Comparison of ENCODE assay signal across 9 cellular contexts in genomic region chr3:129934234-129935123, GRCh38. TPM values are rescaled to one million over a fixed set of nuclear protein-coding genes. Genes with fewer than 3 reads are reported as not detected.
DNase-seq lines count a peak whose midpoint lies in the region; ATAC-seq and TF ChIP-seq lines count a peak whose summit lies in the region.
"Had no signal": no experiment of that assay in that cellular context is flagged by ENCODE, and none has a peak within 500 bp of the region (broad histone marks: within the 10 kb centered on the region; RNA-seq: fewer than 3 reads in every experiment).

No MANE protein-coding gene starts in this region.

- H3K27ac ChIP-seq in foreskin keratinocyte = no peak overlapping the region

- peaks cover 5% of the 10 kb centered on the region for H3K4me1 Mint-ChIP-seq in activated naive CD8-positive, alpha-beta T cell treated with anti-CD3 and anti-CD28 coated beads, Interleukin-2, amount 10 ng/mL, durations not matched to agents 7 days and 5 days
- peaks cover 2% of the 10 kb centered on the region for H3K4me1 Mint-ChIP-seq in activated naive CD8-positive, alpha-beta T cell treated with anti-CD3 and anti-CD28 coated beads for 36 hours
- peaks cover 2% of the 10 kb centered on the region for H3K4me1 Mint-ChIP-seq in activated CD8-positive, alpha-beta T cell treated with anti-CD3 and anti-CD28 coated beads for 36 hours (ENCODE audit: low read depth)

- TF ChIP-seq CTCF in activated CD8-positive, alpha-beta T cell treated with anti-CD3 and anti-CD28 coated beads for 36 hours (IDR thresholded peaks at IDR 0.05) = peak; percentile 94
- TF ChIP-seq CTCF in foreskin keratinocyte (conservative IDR thresholded peaks at IDR 0.05) = peak; percentile 84

- POLR2A ChIA-PET in activated naive CD8-positive, alpha-beta T cell treated with anti-CD3 and anti-CD28 coated beads, Interleukin-2, amount 10 ng/mL, durations not matched to agents 7 days and 5 days (lab: Charles Lee) = interaction anchor here (1.5 kb wide), 1 partner anchor 307 kb away, joined by 3 read pairs; no protein-coding TSS in a partner anchor
- POLR2A ChIA-PET in activated CD8-positive, alpha-beta T cell treated with anti-CD3 and anti-CD28 coated beads for 36 hours (lab: Charles Lee) = no interaction called here

- peaks cover 6% of the 10 kb centered on the region for H3K9me3 Mint-ChIP-seq in activated naive CD8-positive, alpha-beta T cell treated with anti-CD3 and anti-CD28 coated beads, Interleukin-2, amount 10 ng/mL, durations not matched to agents 7 days and 5 days
- H3K9me3 Mint-ChIP-seq in activated naive CD8-positive, alpha-beta T cell treated with anti-CD3 and anti-CD28 coated beads for 36 hours = peaks cover 7% of the 10 kb centered on the region
- peaks cover 3% of the 10 kb centered on the region for H3K9me3 Mint-ChIP-seq in activated CD8-positive, alpha-beta T cell treated with anti-CD3 and anti-CD28 coated beads for 36 hours

- H3K36me3 Mint-ChIP-seq in activated naive CD8-positive, alpha-beta T cell treated with anti-CD3 and anti-CD28 coated beads, Interleukin-2, amount 10 ng/mL, durations not matched to agents 7 days and 5 days = no peaks in the 10 kb centered on the region
- peaks cover 3% of the 10 kb centered on the region for H3K36me3 Mint-ChIP-seq in activated naive CD8-positive, alpha-beta T cell treated with anti-CD3 and anti-CD28 coated beads for 36 hours
- H3K36me3 Mint-ChIP-seq in activated CD8-positive, alpha-beta T cell treated with anti-CD3 and anti-CD28 coated beads for 36 hours (ENCODE audit: low read depth) = no peaks in the 10 kb centered on the region

- H3K4me3 Mint-ChIP-seq in activated naive CD8-positive, alpha-beta T cell treated with anti-CD3 and anti-CD28 coated beads, Interleukin-2, amount 10 ng/mL, durations not matched to agents 7 days and 5 days = peak overlapping the region; percentile 8
- no peak overlapping the region for H3K4me3 Mint-ChIP-seq in activated naive CD8-positive, alpha-beta T cell treated with anti-CD3 and anti-CD28 coated beads for 36 hours
- H3K4me3 Mint-ChIP-seq in activated CD8-positive, alpha-beta T cell treated with anti-CD3 and anti-CD28 coated beads for 36 hours = no peak overlapping the region

- H3K4me1 ChIP-seq in foreskin keratinocyte = no peaks in the 10 kb centered on the region

- no peak for ATAC-seq in activated naive CD8-positive, alpha-beta T cell treated with anti-CD3 and anti-CD28 coated beads, Interleukin-2, amount 10 ng/mL, durations not matched to agents 7 days and 5 days (ENCODE audit: low read depth)
- ATAC-seq in activated CD8-positive, alpha-beta T cell treated with anti-CD3 and anti-CD28 coated beads for 36 hours = peak; percentile 61
- ATAC-seq in foreskin keratinocyte (peak; percentile 41), HG03378 (IDR thresholded peaks at IDR 0.05; ENCODE audit: unreplicated experiment) (no peak), HG03520 (IDR thresholded peaks at IDR 0.05; ENCODE audit: unreplicated experiment) (no peak)

- no peak overlapping the region for H3K27ac Mint-ChIP-seq in activated naive CD8-positive, alpha-beta T cell treated with anti-CD3 and anti-CD28 coated beads, Interleukin-2, amount 10 ng/mL, durations not matched to agents 7 days and 5 days
- no peak overlapping the region for H3K27ac Mint-ChIP-seq in activated naive CD8-positive, alpha-beta T cell treated with anti-CD3 and anti-CD28 coated beads for 36 hours
- no peak overlapping the region for H3K27ac Mint-ChIP-seq in activated CD8-positive, alpha-beta T cell treated with anti-CD3 and anti-CD28 coated beads for 36 hours

- CTCF ChIA-PET in activated CD8-positive, alpha-beta T cell treated with anti-CD3 and anti-CD28 coated beads for 36 hours (lab: Charles Lee) = interaction anchor here (0.7 to 2.5 kb wide), 23 partner anchors 8 to 444 kb away, joined by 3 to 12 read pairs (median 4); no protein-coding TSS in a partner anchor

- intact Hi-C loops in activated CD8-positive, alpha-beta T cell treated with anti-CD3 and anti-CD28 coated beads for 36 hours (cut with micrococcal nuclease) = loop anchor here (1.0 to 10.0 kb wide), 4 partner anchors 107 to 440 kb away; no protein-coding TSS in a partner anchor

- H3K27me3 Mint-ChIP-seq in activated naive CD8-positive, alpha-beta T cell treated with anti-CD3 and anti-CD28 coated beads, Interleukin-2, amount 10 ng/mL, durations not matched to agents 7 days and 5 days = peaks cover 2% of the 10 kb centered on the region
- no peaks in the 10 kb centered on the region for H3K27me3 Mint-ChIP-seq in activated naive CD8-positive, alpha-beta T cell treated with anti-CD3 and anti-CD28 coated beads for 36 hours
- H3K27me3 Mint-ChIP-seq in activated CD8-positive, alpha-beta T cell treated with anti-CD3 and anti-CD28 coated beads for 36 hours = no peaks in the 10 kb centered on the region

- peak; percentile 38 for DNase-seq in activated naive CD8-positive, alpha-beta T cell treated with anti-CD3 and anti-CD28 coated beads, Interleukin-2, amount 10 ng/mL, durations not matched to agents 7 days and 5 days
- no peak for DNase-seq in activated naive CD8-positive, alpha-beta T cell treated with anti-CD3 and anti-CD28 coated beads for 36 hours
- DNase-seq in NCI-H1694 (lab: John Stamatoyannopoulos, UW) = peak; percentile 48
- DNase-seq in activated CD8-positive, alpha-beta T cell treated with anti-CD3 and anti-CD28 coated beads for 36 hours = peak; percentile 48
- no peak for DNase-seq in foreskin keratinocyte
- peak; percentile 30 for DNase-seq in pons (ENCODE audit: low spot score)

- peaks cover 2% of the 10 kb centered on the region for H3K27me3 ChIP-seq in foreskin keratinocyte

RNA-seq across cellular contexts. Expression of gene TRH, which starts 40.0 kb away (rescaled TPM):
- not detected for total RNA-seq in activated naive CD8-positive, alpha-beta T cell treated with anti-CD3 and anti-CD28 coated beads, Interleukin-2, amount 10 ng/mL, durations not matched to agents 7 days and 5 days
- total RNA-seq in activated naive CD8-positive, alpha-beta T cell treated with anti-CD3 and anti-CD28 coated beads for 36 hours = not detected
- not detected for total RNA-seq in activated CD8-positive, alpha-beta T cell treated with anti-CD3 and anti-CD28 coated beads for 36 hours
- not detected in 2 replicates for total RNA-seq in foreskin keratinocyte
- polyA plus RNA-seq in foreskin keratinocyte = not detected in 2 replicates
- polyA plus RNA-seq: esophagus had no signal

RNA-seq across cellular contexts. Expression of gene TMCC1, which starts 41.0 kb away (rescaled TPM):
- 10 to 100 TPM; 21.6 to 22.1 TPM for total RNA-seq in activated naive CD8-positive, alpha-beta T cell treated with anti-CD3 and anti-CD28 coated beads, Interleukin-2, amount 10 ng/mL, durations not matched to agents 7 days and 5 days
- 10 to 100 TPM; 15.2 TPM for total RNA-seq in activated naive CD8-positive, alpha-beta T cell treated with anti-CD3 and anti-CD28 coated beads for 36 hours
- 10 to 100 TPM; 14.1 to 18.0 TPM for total RNA-seq in activated CD8-positive, alpha-beta T cell treated with anti-CD3 and anti-CD28 coated beads for 36 hours
- total RNA-seq in foreskin keratinocyte = 23.1 and 26.5 TPM in 2 replicates
- 8.3 and 8.9 TPM in 2 replicates for polyA plus RNA-seq in foreskin keratinocyte

Comparison
In these comparisons a context has a peak if more than half of its experiments do, and no peak if none do; other contexts are left out.
1. DNase-seq: peak in activated naive CD8-positive, alpha-beta T cell treated with anti-CD3 and anti-CD28 coated beads, Interleukin-2, amount 10 ng/mL, durations not matched to agents 7 days and 5 days (single experiment), NCI-H1694 (single experiment), activated CD8-positive, alpha-beta T cell treated with anti-CD3 and anti-CD28 coated beads for 36 hours (single experiment) and pons (single experiment); none in activated naive CD8-positive, alpha-beta T cell treated with anti-CD3 and anti-CD28 coated beads for 36 hours (single experiment) and foreskin keratinocyte (0 of 2).
2. ATAC-seq: peak in activated CD8-positive, alpha-beta T cell treated with anti-CD3 and anti-CD28 coated beads for 36 hours (single experiment) and foreskin keratinocyte (single experiment); none in activated naive CD8-positive, alpha-beta T cell treated with anti-CD3 and anti-CD28 coated beads, Interleukin-2, amount 10 ng/mL, durations not matched to agents 7 days and 5 days (single experiment), HG03378 (single experiment) and HG03520 (single experiment).